Comparison of ENCODE assay signal across 36 cellular contexts in the genomic region with DNA sequence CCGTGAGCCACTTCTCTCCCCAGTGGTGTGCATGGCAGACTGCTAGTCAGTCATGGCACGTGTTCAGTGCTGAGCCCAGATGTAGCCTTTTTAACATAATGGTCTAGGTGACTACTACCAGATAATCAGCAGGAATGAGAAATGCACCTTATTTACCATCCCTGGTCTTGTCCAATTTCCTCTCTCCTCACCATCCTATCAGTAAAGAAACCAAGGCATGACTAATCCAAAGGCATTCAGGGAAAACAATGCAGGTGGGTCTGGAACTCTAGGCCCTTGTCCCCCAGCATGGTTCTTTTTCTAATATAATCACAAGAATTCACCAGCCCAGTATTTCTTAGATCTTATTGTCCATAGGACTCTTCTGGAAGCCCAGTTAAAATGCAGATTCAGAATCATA. TPM values are rescaled to one million over a fixed set of nuclear protein-coding genes. Genes with fewer than 3 reads are reported as not detected.
"Had no signal": no experiment of that assay in that cellular context is flagged by ENCODE, and none has a peak within 500 bp of the region (broad histone marks: within the 10 kb centered on the region; RNA-seq: fewer than 3 reads in every experiment).

No MANE protein-coding gene starts in this region.

- H3K9me3 Mint-ChIP-seq: activated B cell treated with CpG ODN at 0.5 μM for 24 hours; activated CD4-positive, alpha-beta memory T cell treated with anti-CD3 and anti-CD28 coated beads for 36 hours; activated CD4-positive, alpha-beta T cell treated with anti-CD3 and anti-CD28 coated beads, Interleukin-2, amount 10 ng/mL, durations not matched to agents 24 days and 14 days; activated naive CD4-positive, alpha-beta T cell treated with anti-CD3 and anti-CD28 coated beads for 36 hours; activated naive CD4-positive, alpha-beta T cell treated with anti-CD3 and anti-CD28 coated beads, Interleukin-2, amount 50 U/mL, for 72 hours; activated naive CD8-positive, alpha-beta T cell treated with anti-CD3 and anti-CD28 coated beads for 36 hours; activated T-cell treated with anti-CD3 and anti-CD28 coated beads, Interleukin-2, amount 50 U/mL, for 4 hours; activated T-cell treated with anti-CD3 and anti-CD28 coated beads, Interleukin-2, amount 50 U/mL, for 72 hours; activated T-helper 1 cell treated with anti-CD3 and anti-CD28 coated beads, Interleukin-12 subunit alpha, Interleukin-12 subunit beta, Interleukin-2, Interleukin-4 antibody, amounts not matched to agents 30 ng/mL and 10 ng/mL and 1 ng/mL, durations not matched to agents 14 hours and 24 hours and 36 hours; activated T-helper 17 cell treated with anti-CD3 and anti-CD28 coated beads, Interleukin-2, amount 50 U/mL, for 72 hours; T-helper 1 cell treated with Interleukin-12 subunit alpha and Interleukin-12 subunit beta and Interleukin-4 antibody, amounts not matched to agents 30 μg/mL and 1 μg/mL, for 36 hours; T-helper 2 cell treated with Interferon-gamma antibody and Interleukin-4, amounts not matched to agents 5 μg/mL and 100 μg/mL, for 36 hours had no signal

- H3K27ac ChIP-seq: adrenal gland, brain microvascular endothelial cell, VCaP had no signal

- H3K4me1 ChIP-seq: adrenal gland, body of pancreas had no signal

- H3K4me3 ChIP-seq: adrenal gland, body of pancreas, breast epithelium had no signal

- H3K27ac Mint-ChIP-seq: activated B cell treated with CpG ODN at 0.5 μM for 24 hours; activated CD4-positive, alpha-beta memory T cell treated with anti-CD3 and anti-CD28 coated beads for 36 hours; activated CD4-positive, alpha-beta T cell treated with anti-CD3 and anti-CD28 coated beads, Interleukin-2, amount 10 ng/mL, durations not matched to agents 24 days and 14 days; activated CD8-positive, alpha-beta memory T cell treated with anti-CD3 and anti-CD28 coated beads, Interleukin-2, amount 10 ng/mL, durations not matched to agents 7 days and 5 days; activated CD8-positive, alpha-beta T cell treated with anti-CD3 and anti-CD28 coated beads, Interleukin-2, amount 10 ng/mL, durations not matched to agents 7 days and 5 days; activated naive CD4-positive, alpha-beta T cell treated with anti-CD3 and anti-CD28 coated beads for 36 hours; activated naive CD8-positive, alpha-beta T cell treated with anti-CD3 and anti-CD28 coated beads for 36 hours; activated T-cell treated with anti-CD3 and anti-CD28 coated beads, Interleukin-2, amount 50 U/mL, for 72 hours; activated T-helper 1 cell treated with anti-CD3 and anti-CD28 coated beads, Interleukin-12 subunit alpha, Interleukin-12 subunit beta, Interleukin-2, Interleukin-4 antibody, amounts not matched to agents 30 ng/mL and 10 ng/mL and 1 ng/mL, durations not matched to agents 14 hours and 24 hours and 36 hours; activated T-helper 17 cell treated with anti-CD3 and anti-CD28 coated beads, Interleukin-2, amount 50 U/mL, for 72 hours; T-helper 1 cell treated with Interleukin-12 subunit alpha and Interleukin-12 subunit beta and Interleukin-4 antibody, amounts not matched to agents 30 μg/mL and 1 μg/mL, for 36 hours; T-helper 2 cell treated with Interferon-gamma antibody and Interleukin-4, amounts not matched to agents 5 μg/mL and 100 μg/mL, for 36 hours had no signal

- H3K4me1 Mint-ChIP-seq: activated B cell treated with CpG ODN at 0.5 μM for 24 hours; activated CD4-positive, alpha-beta T cell treated with anti-CD3 and anti-CD28 coated beads, Interleukin-2, amount 10 ng/mL, durations not matched to agents 24 days and 14 days; activated CD8-positive, alpha-beta memory T cell treated with anti-CD3 and anti-CD28 coated beads, Interleukin-2, amount 10 ng/mL, durations not matched to agents 7 days and 5 days; activated naive CD8-positive, alpha-beta T cell treated with anti-CD3 and anti-CD28 coated beads for 36 hours; activated T-helper 17 cell treated with anti-CD3 and anti-CD28 coated beads, Interleukin-2, amount 50 U/mL, for 72 hours had no signal

- H3K9me3 ChIP-seq: adrenal gland, body of pancreas, breast epithelium had no signal

- H3K4me3 Mint-ChIP-seq: activated B cell treated with CpG ODN at 0.5 μM for 24 hours; activated CD4-positive, alpha-beta memory T cell treated with anti-CD3 and anti-CD28 coated beads for 36 hours; activated CD4-positive, alpha-beta T cell treated with anti-CD3 and anti-CD28 coated beads, Interleukin-2, amount 10 ng/mL, durations not matched to agents 24 days and 14 days; activated CD8-positive, alpha-beta memory T cell treated with anti-CD3 and anti-CD28 coated beads, Interleukin-2, amount 10 ng/mL, durations not matched to agents 7 days and 5 days; activated CD8-positive, alpha-beta T cell treated with anti-CD3 and anti-CD28 coated beads, Interleukin-2, amount 10 ng/mL, durations not matched to agents 7 days and 5 days; activated naive CD4-positive, alpha-beta T cell treated with anti-CD3 and anti-CD28 coated beads for 36 hours; activated naive CD8-positive, alpha-beta T cell treated with anti-CD3 and anti-CD28 coated beads for 36 hours; activated T-cell treated with anti-CD3 and anti-CD28 coated beads, Interleukin-2, amount 50 U/mL, for 4 hours; activated T-cell treated with anti-CD3 and anti-CD28 coated beads, Interleukin-2, amount 50 U/mL, for 72 hours; activated T-helper 1 cell treated with anti-CD3 and anti-CD28 coated beads, Interleukin-12 subunit alpha, Interleukin-12 subunit beta, Interleukin-2, Interleukin-4 antibody, amounts not matched to agents 30 ng/mL and 10 ng/mL and 1 ng/mL, durations not matched to agents 14 hours and 24 hours and 36 hours; activated T-helper 17 cell treated with anti-CD3 and anti-CD28 coated beads, Interleukin-2, amount 50 U/mL, for 72 hours; T-helper 1 cell treated with Interleukin-12 subunit alpha and Interleukin-12 subunit beta and Interleukin-4 antibody, amounts not matched to agents 30 μg/mL and 1 μg/mL, for 36 hours; T-helper 2 cell treated with Interferon-gamma antibody and Interleukin-4, amounts not matched to agents 5 μg/mL and 100 μg/mL, for 36 hours had no signal

- H3K27me3 Mint-ChIP-seq: activated CD4-positive, alpha-beta memory T cell treated with anti-CD3 and anti-CD28 coated beads for 36 hours had no signal

- H3K27me3 ChIP-seq: adrenal gland, body of pancreas, brain microvascular endothelial cell, breast epithelium had no signal

- H3K36me3 Mint-ChIP-seq: activated CD4-positive, alpha-beta memory T cell treated with anti-CD3 and anti-CD28 coated beads for 36 hours; activated CD8-positive, alpha-beta memory T cell treated with anti-CD3 and anti-CD28 coated beads, Interleukin-2, amount 10 ng/mL, durations not matched to agents 7 days and 5 days; activated naive CD4-positive, alpha-beta T cell treated with anti-CD3 and anti-CD28 coated beads, Interleukin-2, amount 50 U/mL, for 72 hours; activated naive CD8-positive, alpha-beta T cell treated with anti-CD3 and anti-CD28 coated beads for 36 hours had no signal

- DNase-seq: activated B cell treated with CpG ODN at 0.5 μM for 24 hours; activated CD4-positive, alpha-beta memory T cell treated with anti-CD3 and anti-CD28 coated beads for 36 hours; activated CD4-positive, alpha-beta T cell treated with anti-CD3 and anti-CD28 coated beads for 4 hours; activated CD4-positive, alpha-beta T cell treated with anti-CD3 and anti-CD28 coated beads, Interleukin-2, amount 10 ng/mL, durations not matched to agents 24 days and 14 days; activated CD4-positive, alpha-beta T cell treated with anti-CD3 and anti-CD28 coated beads, Interleukin-2, amount 50 U/mL, for 1 hour; activated CD4-positive, alpha-beta T cell treated with anti-CD3 and anti-CD28 coated beads, Interleukin-2, amount 50 U/mL, for 4 hours; activated CD4-positive, CD25-positive, alpha-beta regulatory T cell treated with anti-CD3 and anti-CD28 coated beads, Interleukin-2, amount 50 U/mL, for 72 hours; activated CD8-positive, alpha-beta memory T cell treated with anti-CD3 and anti-CD28 coated beads for 24 hours; activated CD8-positive, alpha-beta memory T cell treated with anti-CD3 and anti-CD28 coated beads, Interleukin-2, amount 10 ng/mL, durations not matched to agents 7 days and 5 days; activated CD8-positive, alpha-beta memory T cell treated with anti-CD3 and anti-CD28 coated beads, Interleukin-2, amount 50 U/mL, for 48 hours; activated CD8-positive, alpha-beta T cell treated with anti-CD3 and anti-CD28 coated beads, Interleukin-2, amount 10 ng/mL, durations not matched to agents 7 days and 5 days; activated effector memory CD4-positive, alpha-beta T cell treated with anti-CD3 and anti-CD28 coated beads, Interleukin-2, amount 50 U/mL, for 16 hours; activated gamma-delta T cell treated with Interleukin-2 at 50 U/mL for 16 hours; activated naive CD4-positive, alpha-beta T cell; activated naive CD4-positive, alpha-beta T cell treated with anti-CD3 and anti-CD28 coated beads for 36 hours; activated naive CD4-positive, alpha-beta T cell treated with anti-CD3 and anti-CD28 coated beads, Interleukin-2, amount 50 U/mL, for 16 hours; activated naive CD8-positive, alpha-beta T cell treated with anti-CD3 and anti-CD28 coated beads for 36 hours; activated T-cell treated with anti-CD3 and anti-CD28 coated beads, Interleukin-2, amount 50 U/mL, for 4 hours; activated T-cell treated with anti-CD3 and anti-CD28 coated beads, Interleukin-2, amount 50 U/mL, for 72 hours; amniotic stem cell; body of pancreas; brain microvascular endothelial cell; central memory CD4-positive, alpha-beta T cell; T-helper 1 cell; T-helper 2 cell; T-helper 9 cell had no signal

- H3K36me3 ChIP-seq: adrenal gland, brain microvascular endothelial cell, breast epithelium had no signal

RNA-seq across cellular contexts. Expression of a gene that starts 14.6 kb away (rescaled TPM):
- total RNA-seq: astrocyte had no signal

RNA-seq across cellular contexts. Expression of a gene that starts 14.8 kb away (rescaled TPM):
- total RNA-seq: cardiac septum had no signal

RNA-seq across cellular contexts. Expression of a gene that starts 37.1 kb away (rescaled TPM):
- total RNA-seq: body of pancreas had no signal

RNA-seq across cellular contexts. Expression of a gene that starts 57.4 kb away (rescaled TPM):
- total RNA-seq: astrocyte, body of pancreas had no signal
